10 cellular contexts compared by ENCODE assay signal in the genomic region with DNA sequence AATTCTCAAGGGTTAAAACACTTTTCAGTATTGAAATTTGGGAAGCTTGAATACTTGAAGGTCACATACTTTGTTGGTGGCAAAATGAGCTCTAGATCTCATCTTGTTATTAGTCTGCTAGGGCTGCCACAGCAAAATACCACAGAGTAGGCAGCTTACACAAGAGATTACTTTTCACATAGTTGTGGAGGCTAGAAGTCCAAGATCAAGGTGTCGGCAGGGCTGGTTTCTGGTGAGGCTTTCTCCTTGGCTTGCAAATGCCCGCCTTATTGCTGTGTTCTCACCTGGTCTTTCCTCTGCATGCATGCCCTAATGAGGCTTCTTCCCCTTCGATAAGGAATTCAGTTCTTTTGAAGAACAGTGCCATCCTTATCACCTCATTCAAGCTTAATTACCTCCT.
"Had no signal": no experiment of that assay in that cellular context is flagged by ENCODE, and none has a peak within 500 bp of the region (broad histone marks: within the 10 kb centered on the region; RNA-seq: fewer than 3 reads in every experiment).

No MANE protein-coding gene starts in this region.

- H3K9me3 Mint-ChIP-seq: GM23338, H9, HFFc6, IgD-negative memory B cell had no signal

- H3K27ac ChIP-seq: HL-60 had no signal

- H3K4me3 Mint-ChIP-seq: GM23338, H9, HFFc6, IgD-negative memory B cell had no signal

- H3K4me2 ChIP-seq: GM23338 had no signal

- ATAC-seq: GM23338, HepG2 had no signal

- H3K27ac Mint-ChIP-seq: GM23338, H9, HFFc6 had no signal

- DNase-seq: H9, HCEC 1CT, HFFc6, KBM-7 had no signal

- H3K27me3 Mint-ChIP-seq: IgD-negative memory B cell had no signal

- FAIRE-seq: H1, H54, HepG2 had no signal

- H2AFZ ChIP-seq: GM23338 had no signal

- H3K4me3 ChIP-seq: GM23338 had no signal
